In genomic region chr13:65472336-65472735, GRCh38 we compare ENCODE assay signal across 20 cellular contexts.
"Had no signal": no experiment of that assay in that cellular context is flagged by ENCODE, and none has a peak within 500 bp of the region (broad histone marks: within the 10 kb centered on the region; RNA-seq: fewer than 3 reads in every experiment).

No MANE protein-coding gene starts in this region.

- H3K4me1 ChIP-seq: ascending aorta, gastrocnemius medialis, heart right ventricle, left ventricle myocardium inferior, psoas muscle, right lobe of liver, tibial artery, vagina had no signal

- DNase-seq: activated CD4-positive, alpha-beta T cell treated with anti-CD3 and anti-CD28 coated beads for 36 hours; activated CD8-positive, alpha-beta memory T cell treated with anti-CD3 and anti-CD28 coated beads, Interleukin-2, amount 50 U/mL, for 4 hours; activated CD8-positive, alpha-beta T cell treated with anti-CD3 and anti-CD28 coated beads for 36 hours; activated T-cell treated with anti-CD3 and anti-CD28 coated beads, Interleukin-2, amount 50 U/mL, for 72 hours; effector CD4-positive, alpha-beta T cell; gastrocnemius medialis; heart right ventricle; islet precursor cell; left ventricle myocardium inferior; mesendoderm; psoas muscle; right lobe of liver; tibial artery; WERI-Rb-1 had no signal

- FAIRE-seq: endothelial cell of umbilical vein had no signal

- H3K4me3 ChIP-seq: ascending aorta, cardiac muscle cell, coronary artery, gastrocnemius medialis, heart right ventricle, left ventricle myocardium inferior, psoas muscle, right lobe of liver, tibial artery, vagina had no signal

- H3K27ac ChIP-seq: ascending aorta, cardiac muscle cell, coronary artery, gastrocnemius medialis, heart right ventricle, left ventricle myocardium inferior, psoas muscle, right lobe of liver, tibial artery, vagina, WERI-Rb-1 had no signal

- ATAC-seq: activated CD4-positive, alpha-beta T cell treated with anti-CD3 and anti-CD28 coated beads for 36 hours; activated CD8-positive, alpha-beta T cell treated with anti-CD3 and anti-CD28 coated beads for 36 hours; activated T-cell treated with anti-CD3 and anti-CD28 coated beads, Interleukin-2, amount 50 U/mL, for 72 hours; gastrocnemius medialis; heart right ventricle; psoas muscle; right lobe of liver; stimulated activated effector memory CD8-positive, alpha-beta T cell treated with anti-CD3 and anti-CD28 coated beads, Interleukin-12 subunit alpha, Interleukin-12 subunit beta, amount 100 ng/mL, for 72 hours had no signal

- H3K27me3 ChIP-seq: ascending aorta, cardiac muscle cell, gastrocnemius medialis, heart right ventricle, right lobe of liver, tibial artery, vagina had no signal

- H3K36me3 ChIP-seq: ascending aorta, cardiac muscle cell, gastrocnemius medialis, heart right ventricle, left ventricle myocardium inferior, right lobe of liver, tibial artery, vagina, WERI-Rb-1 had no signal

- H3K9me3 ChIP-seq: ascending aorta, gastrocnemius medialis, heart right ventricle, left ventricle myocardium inferior, psoas muscle, right lobe of liver, tibial artery, vagina had no signal
